22 cellular contexts compared by ENCODE assay signal in the genomic region with DNA sequence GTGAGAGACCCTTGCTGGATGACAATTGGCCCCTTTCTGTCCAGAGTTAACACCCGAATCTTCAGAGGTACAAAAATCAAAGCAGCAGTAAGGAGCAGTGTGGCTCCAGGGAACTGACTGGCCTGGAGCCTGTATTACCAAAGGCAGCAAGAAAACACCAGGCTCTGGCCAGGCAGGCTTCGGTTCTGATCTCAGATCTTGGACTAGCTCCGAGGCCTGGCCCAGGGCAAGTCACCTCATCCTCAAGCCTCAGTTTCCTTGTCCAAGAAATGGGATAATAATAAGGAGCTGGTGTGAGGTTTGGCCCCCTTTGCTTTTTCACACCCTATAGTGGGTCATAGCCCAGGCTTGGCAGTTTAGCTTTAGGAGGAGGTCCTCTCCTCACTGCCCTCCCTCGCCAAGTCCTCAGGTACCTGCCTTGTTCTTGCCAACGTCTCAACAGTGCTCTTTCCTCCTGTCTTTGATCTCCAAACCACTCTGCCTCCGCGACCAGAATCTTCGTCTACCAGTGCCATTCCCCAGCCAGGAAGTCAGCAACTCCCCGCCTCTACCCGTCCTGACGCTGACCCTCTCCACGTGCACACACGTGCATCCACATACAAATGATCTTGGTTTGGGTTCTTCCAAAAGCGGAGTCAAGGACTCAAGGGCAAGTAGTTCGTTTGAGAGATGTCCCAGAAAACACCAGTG.
"Had no signal": no experiment of that assay in that cellular context is flagged by ENCODE, and none has a peak within 500 bp of the region (broad histone marks: within the 10 kb centered on the region; RNA-seq: fewer than 3 reads in every experiment).

No MANE protein-coding gene starts in this region.

- H3K27ac Mint-ChIP-seq: activated CD4-positive, alpha-beta T cell treated with anti-CD3 and anti-CD28 coated beads, Interleukin-2, amount 10 ng/mL, durations not matched to agents 24 days and 14 days; activated CD8-positive, alpha-beta memory T cell treated with anti-CD3 and anti-CD28 coated beads, Interleukin-2, amount 10 ng/mL, durations not matched to agents 7 days and 5 days; activated CD8-positive, alpha-beta T cell treated with anti-CD3 and anti-CD28 coated beads for 36 hours; activated naive CD4-positive, alpha-beta T cell treated with anti-CD3 and anti-CD28 coated beads, Interleukin-2, amount 50 U/mL, for 24 hours; activated T-helper 1 cell treated with anti-CD3 and anti-CD28 coated beads, Interleukin-12 subunit alpha, Interleukin-12 subunit beta, Interleukin-2, Interleukin-4 antibody, amounts not matched to agents 30 ng/mL and 10 ng/mL and 1 ng/mL, durations not matched to agents 14 hours and 24 hours and 36 hours; memory B cell; nephron had no signal

- H3K9me3 Mint-ChIP-seq: activated CD4-positive, alpha-beta T cell treated with anti-CD3 and anti-CD28 coated beads, Interleukin-2, amount 10 ng/mL, durations not matched to agents 24 days and 14 days; activated CD8-positive, alpha-beta T cell treated with anti-CD3 and anti-CD28 coated beads for 36 hours; activated naive CD4-positive, alpha-beta T cell treated with anti-CD3 and anti-CD28 coated beads, Interleukin-2, amount 50 U/mL, for 24 hours; activated T-helper 1 cell treated with anti-CD3 and anti-CD28 coated beads, Interleukin-12 subunit alpha, Interleukin-12 subunit beta, Interleukin-2, Interleukin-4 antibody, amounts not matched to agents 30 ng/mL and 10 ng/mL and 1 ng/mL, durations not matched to agents 14 hours and 24 hours and 36 hours; nephron had no signal

- H3K4me1 Mint-ChIP-seq: activated CD4-positive, alpha-beta T cell treated with anti-CD3 and anti-CD28 coated beads, Interleukin-2, amount 10 ng/mL, durations not matched to agents 24 days and 14 days; activated CD8-positive, alpha-beta memory T cell treated with anti-CD3 and anti-CD28 coated beads, Interleukin-2, amount 10 ng/mL, durations not matched to agents 7 days and 5 days; activated naive CD4-positive, alpha-beta T cell treated with anti-CD3 and anti-CD28 coated beads, Interleukin-2, amount 50 U/mL, for 24 hours had no signal

- DNase-seq: activated CD4-positive, alpha-beta T cell treated with anti-CD3 and anti-CD28 coated beads, Interleukin-2, amount 10 ng/mL, durations not matched to agents 24 days and 14 days; activated CD8-positive, alpha-beta memory T cell treated with anti-CD3 and anti-CD28 coated beads, Interleukin-2, amount 10 ng/mL, durations not matched to agents 7 days and 5 days; activated CD8-positive, alpha-beta T cell treated with anti-CD3 and anti-CD28 coated beads for 36 hours; activated gamma-delta T cell; activated T-cell treated with anti-CD3 and anti-CD28 coated beads for 4 hours; adrenal gland; heart left ventricle; islet precursor cell; left cardiac atrium; nucleus accumbens; stimulated activated CD4-positive, alpha-beta T cell treated with anti-CD3 and anti-CD28 coated beads, Interleukin-4, amount 100 ng/mL, for 1 hour; stimulated activated naive CD4-positive, alpha-beta T cell; testis had no signal

- H3K79me2 ChIP-seq: parathyroid adenoma had no signal

- H3K36me3 ChIP-seq: adrenal gland, cardiac muscle cell, heart left ventricle had no signal

- H3K4me3 Mint-ChIP-seq: activated CD4-positive, alpha-beta T cell treated with anti-CD3 and anti-CD28 coated beads, Interleukin-2, amount 10 ng/mL, durations not matched to agents 24 days and 14 days; activated CD8-positive, alpha-beta memory T cell treated with anti-CD3 and anti-CD28 coated beads, Interleukin-2, amount 10 ng/mL, durations not matched to agents 7 days and 5 days; activated CD8-positive, alpha-beta T cell treated with anti-CD3 and anti-CD28 coated beads for 36 hours; activated naive CD4-positive, alpha-beta T cell treated with anti-CD3 and anti-CD28 coated beads, Interleukin-2, amount 50 U/mL, for 24 hours; activated T-helper 1 cell treated with anti-CD3 and anti-CD28 coated beads, Interleukin-12 subunit alpha, Interleukin-12 subunit beta, Interleukin-2, Interleukin-4 antibody, amounts not matched to agents 30 ng/mL and 10 ng/mL and 1 ng/mL, durations not matched to agents 14 hours and 24 hours and 36 hours; memory B cell; nephron had no signal

- H3K4me3 ChIP-seq: adrenal gland, cardiac muscle cell, heart left ventricle, testis had no signal

- H2AFZ ChIP-seq: parathyroid adenoma had no signal

- H3K27me3 ChIP-seq: adrenal gland, testis had no signal

- H3K9ac ChIP-seq: parathyroid adenoma had no signal

- H3K27ac ChIP-seq: adrenal gland, cardiac muscle cell, epithelial cell of prostate, heart left ventricle, parathyroid adenoma, testis, VCaP had no signal

- H3K9me3 ChIP-seq: adrenal gland, heart left ventricle, testis had no signal

- H3K36me3 Mint-ChIP-seq: activated CD8-positive, alpha-beta memory T cell treated with anti-CD3 and anti-CD28 coated beads, Interleukin-2, amount 10 ng/mL, durations not matched to agents 7 days and 5 days; activated naive CD4-positive, alpha-beta T cell treated with anti-CD3 and anti-CD28 coated beads, Interleukin-2, amount 50 U/mL, for 24 hours; memory B cell had no signal

- H3K4me1 ChIP-seq: adrenal gland, parathyroid adenoma had no signal

- ATAC-seq: activated CD4-positive, CD25-positive, alpha-beta regulatory T cell treated with anti-CD3 and anti-CD28 coated beads, Interleukin-2, amount 50 U/mL, for 24 hours; activated CD8-positive, alpha-beta memory T cell treated with anti-CD3 and anti-CD28 coated beads, Interleukin-2, amount 10 ng/mL, durations not matched to agents 7 days and 5 days; activated CD8-positive, alpha-beta T cell treated with anti-CD3 and anti-CD28 coated beads for 36 hours had no signal

- H3K27me3 Mint-ChIP-seq: activated naive CD4-positive, alpha-beta T cell treated with anti-CD3 and anti-CD28 coated beads, Interleukin-2, amount 50 U/mL, for 24 hours had no signal
